16 cellular contexts compared by ENCODE assay signal in genomic region chr11:109132539-109132938, GRCh38.
DNase-seq lines count a peak whose midpoint lies in the region; ATAC-seq and TF ChIP-seq lines count a peak whose summit lies in the region.
"Had no signal": no experiment of that assay in that cellular context is flagged by ENCODE, and none has a peak within 500 bp of the region (broad histone marks: within the 10 kb centered on the region; RNA-seq: fewer than 3 reads in every experiment).

No MANE protein-coding gene starts in this region.

- peak overlapping the region; percentile 78 for H3K4me2 ChIP-seq in OCI-LY3 (ENCODE audit: low read length)

- ATAC-seq in HG03025 (IDR thresholded peaks at IDR 0.05; ENCODE audit: low FRiP score, unreplicated experiment) (peak; percentile 54), HG03521 (IDR thresholded peaks at IDR 0.05; ENCODE audit: unreplicated experiment) (no peak), left lung (no peak)
- no peak for ATAC-seq in CD8-positive, alpha-beta T cell
- ATAC-seq: body of pancreas, lower lobe of right lung had no signal

- no peaks in the 10 kb centered on the region for H3K27me3 ChIP-seq in OCI-LY3 (ENCODE audit: low read depth, low read length)
- H3K27me3 ChIP-seq in left lung = no peaks in the 10 kb centered on the region
- no peaks in the 10 kb centered on the region for H3K27me3 ChIP-seq in CD8-positive, alpha-beta T cell (ENCODE audit: insufficient read depth, low read length)
- H3K27me3 ChIP-seq: body of pancreas, uterus had no signal

- DNase-seq in NCI-H146 treated with DMSO at 0.1 percent for 48 hours (lab: John Stamatoyannopoulos, UW; ENCODE audit: unreplicated experiment) = peak; percentile 4
- DNase-seq in NCI-H146 (lab: John Stamatoyannopoulos, UW) = no peak
- no peak for DNase-seq in nephron progenitor cell
- DNase-seq in left lung = no peak
- no peak for DNase-seq in CD8-positive, alpha-beta T cell
- DNase-seq: activated naive CD4-positive, alpha-beta T cell treated with Interleukin-2 at 50 U/mL for 16 hours; body of pancreas; CD8-positive, alpha-beta memory T cell; lower lobe of right lung; stimulated activated CD4-positive, alpha-beta T cell treated with anti-CD3 and anti-CD28 coated beads, Interleukin-1b, Interleukin-23, amount 100 ng/mL, for 48 hours; uterus had no signal

- H3K4me3 Mint-ChIP-seq in nephron progenitor cell = no peak overlapping the region
- no peak overlapping the region for H3K4me3 Mint-ChIP-seq in CD8-positive, alpha-beta T cell
- H3K4me3 Mint-ChIP-seq: CD8-positive, alpha-beta memory T cell; nephron had no signal

- no peaks in the 10 kb centered on the region for H3K36me3 Mint-ChIP-seq in nephron progenitor cell (ENCODE audit: low read depth)
- H3K36me3 Mint-ChIP-seq in CD8-positive, alpha-beta T cell = no peaks in the 10 kb centered on the region
- H3K36me3 Mint-ChIP-seq: CD8-positive, alpha-beta memory T cell had no signal

- no peaks in the 10 kb centered on the region for H3K79me2 ChIP-seq in OCI-LY3 (ENCODE audit: low read length)

- H3K36me3 ChIP-seq in OCI-LY3 (replicated peaks; ENCODE audit: low read depth, low read length) = peaks cover 3% of the 10 kb centered on the region
- H3K36me3 ChIP-seq in left lung = no peaks in the 10 kb centered on the region
- no peaks in the 10 kb centered on the region for H3K36me3 ChIP-seq in CD8-positive, alpha-beta T cell (ENCODE audit: insufficient read depth, low read length)
- H3K36me3 ChIP-seq: lower lobe of right lung, uterus had no signal

- H3K9me3 ChIP-seq in OCI-LY3 (ENCODE audit: insufficient read depth, low read length) (no peaks in the 10 kb centered on the region), left lung (no peaks in the 10 kb centered on the region)
- no peaks in the 10 kb centered on the region for H3K9me3 ChIP-seq in CD8-positive, alpha-beta T cell (ENCODE audit: low read length)
- H3K9me3 ChIP-seq: body of pancreas, lower lobe of right lung, uterus had no signal

- TF ChIP-seq CTCF in OCI-LY3 (IDR thresholded peaks at IDR 0.05; ENCODE audit: low read depth, low read length) (no peak), nephron progenitor cell (IDR thresholded peaks at IDR 0.05) (no peak), left lung (IDR thresholded peaks at IDR 0.05) (no peak)
- no peak for TF ChIP-seq CTCF in CD8-positive, alpha-beta T cell (IDR thresholded peaks at IDR 0.05)

- peak overlapping the region; percentile 21 for H3K27ac Mint-ChIP-seq in nephron progenitor cell
- H3K27ac Mint-ChIP-seq in CD8-positive, alpha-beta T cell = no peak overlapping the region
- H3K27ac Mint-ChIP-seq: CD8-positive, alpha-beta memory T cell; nephron had no signal

- H3K4me3 ChIP-seq in OCI-LY3 (ENCODE audit: low read length) = peak overlapping the region; percentile 35
- H3K4me3 ChIP-seq in left lung = no peak overlapping the region
- no peak overlapping the region for H3K4me3 ChIP-seq in CD8-positive, alpha-beta T cell (ENCODE audit: low read depth, low read length)
- H3K4me3 ChIP-seq: body of pancreas, lower lobe of right lung, uterus had no signal

- POLR2A ChIA-PET in CD8-positive, alpha-beta T cell (lab: Charles Lee) = no interaction called here

- no peaks in the 10 kb centered on the region for H4K20me1 ChIP-seq in OCI-LY3 (ENCODE audit: insufficient read depth, low read length)

- no peaks in the 10 kb centered on the region for H3K27me3 Mint-ChIP-seq in nephron progenitor cell (ENCODE audit: low read depth, poor library complexity)
- H3K27me3 Mint-ChIP-seq in CD8-positive, alpha-beta T cell (ENCODE audit: low read depth) = no peaks in the 10 kb centered on the region

- CTCF ChIA-PET in CD8-positive, alpha-beta T cell (lab: Charles Lee) = no interaction called here

- H3K4me1 ChIP-seq in OCI-LY3 (ENCODE audit: low read length) = peaks cover 22% of the 10 kb centered on the region
- H3K4me1 ChIP-seq in left lung = no peaks in the 10 kb centered on the region
- no peaks in the 10 kb centered on the region for H3K4me1 ChIP-seq in CD8-positive, alpha-beta T cell (ENCODE audit: insufficient read depth, low read length)
- H3K4me1 ChIP-seq: body of pancreas, lower lobe of right lung, uterus had no signal

- intact Hi-C loops in left lung (cut with DNase I) = no loop called here
- intact Hi-C loops in CD8-positive, alpha-beta T cell (cut with DNase I, micrococcal nuclease) = no loop called here

- H3K27ac ChIP-seq in OCI-LY3 (ENCODE audit: low read length) = peak overlapping the region; percentile 76
- no peak overlapping the region for H3K27ac ChIP-seq in left lung
- no peak overlapping the region for H3K27ac ChIP-seq in CD8-positive, alpha-beta T cell (ENCODE audit: low read depth, low read length)
- H3K27ac ChIP-seq: body of pancreas, lower lobe of right lung, uterus, VCaP had no signal

- H3K9me3 Mint-ChIP-seq in nephron progenitor cell = peaks cover 15% of the 10 kb centered on the region
- H3K9me3 Mint-ChIP-seq in CD8-positive, alpha-beta T cell = peaks cover 2% of the 10 kb centered on the region

- peak overlapping the region; percentile 20; the same call in 1 of the 2 replicates for H3K9ac ChIP-seq in OCI-LY3 (ENCODE audit: low read length)

- peak overlapping the region; percentile 81; the same call in 1 of the 2 replicates for H2AFZ ChIP-seq in OCI-LY3 (ENCODE audit: low read depth, low read length)

- peaks cover 13% of the 10 kb centered on the region for H3K4me1 Mint-ChIP-seq in nephron progenitor cell
- H3K4me1 Mint-ChIP-seq in CD8-positive, alpha-beta T cell (ENCODE audit: low read depth) = no peaks in the 10 kb centered on the region
- H3K4me1 Mint-ChIP-seq: CD8-positive, alpha-beta memory T cell; nephron had no signal
